In the genomic region with DNA sequence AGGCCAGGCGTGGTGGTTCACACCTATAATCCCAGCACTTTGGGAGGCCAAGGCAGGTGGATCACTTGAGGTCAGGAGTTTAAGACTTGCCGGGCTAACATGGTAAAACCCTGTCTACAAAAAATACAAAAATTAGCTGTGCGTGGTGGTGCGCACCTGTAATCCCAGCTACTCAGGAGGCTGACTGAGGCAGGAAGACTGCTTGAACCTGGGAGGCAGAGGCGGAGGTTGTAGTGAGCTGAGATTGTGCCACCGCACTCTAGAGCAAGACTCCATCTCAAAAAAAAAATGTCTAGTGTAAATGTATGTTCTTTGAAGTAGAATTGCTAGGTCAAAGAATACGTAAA, we compare ENCODE assay signal across 5 cellular contexts. TPM values are rescaled to one million over a fixed set of nuclear protein-coding genes. Genes with fewer than 3 reads are reported as not detected.
DNase-seq lines count a peak whose midpoint lies in the region; ATAC-seq and TF ChIP-seq lines count a peak whose summit lies in the region.
"Not testable (repeated sequence)": the region's sequence is repeated elsewhere in the genome, so short reads cannot be mapped to it uniquely, and the experiment has no call there.

No MANE protein-coding gene starts in this region.

- H3K4me3 Mint-ChIP-seq in activated CD4-positive, alpha-beta T cell treated with anti-CD3 and anti-CD28 coated beads, Interleukin-2, amount 10 ng/mL, durations not matched to agents 24 days and 14 days, result peak overlapping the region; percentile 77
- H3K4me3 Mint-ChIP-seq in activated naive CD4-positive, alpha-beta T cell treated with anti-CD3 and anti-CD28 coated beads for 36 hours, result peak overlapping the region; percentile 34
- peak overlapping the region; percentile 64 for H3K4me3 Mint-ChIP-seq in stimulated activated effector memory CD8-positive, alpha-beta T cell treated with anti-CD3 and anti-CD28 coated beads, Interleukin-12 subunit alpha, Interleukin-12 subunit beta, amount 100 ng/mL, for 72 hours

- not testable (repeated sequence) for H3K9me3 Mint-ChIP-seq in activated CD4-positive, alpha-beta T cell treated with anti-CD3 and anti-CD28 coated beads, Interleukin-2, amount 10 ng/mL, durations not matched to agents 24 days and 14 days; activated naive CD4-positive, alpha-beta T cell treated with anti-CD3 and anti-CD28 coated beads for 36 hours; stimulated activated effector memory CD8-positive, alpha-beta T cell treated with anti-CD3 and anti-CD28 coated beads, Interleukin-12 subunit alpha, Interleukin-12 subunit beta, amount 100 ng/mL, for 72 hours

- H3K27ac Mint-ChIP-seq in activated CD4-positive, alpha-beta T cell treated with anti-CD3 and anti-CD28 coated beads, Interleukin-2, amount 10 ng/mL, durations not matched to agents 24 days and 14 days, result peak overlapping the region; percentile 86
- peak overlapping the region; percentile 72 for H3K27ac Mint-ChIP-seq in activated naive CD4-positive, alpha-beta T cell treated with anti-CD3 and anti-CD28 coated beads for 36 hours
- peak overlapping the region; percentile 41 for H3K27ac Mint-ChIP-seq in stimulated activated effector memory CD8-positive, alpha-beta T cell treated with anti-CD3 and anti-CD28 coated beads, Interleukin-12 subunit alpha, Interleukin-12 subunit beta, amount 100 ng/mL, for 72 hours

- H3K4me1 Mint-ChIP-seq in activated CD4-positive, alpha-beta T cell treated with anti-CD3 and anti-CD28 coated beads, Interleukin-2, amount 10 ng/mL, durations not matched to agents 24 days and 14 days, result peaks cover 29% of the 10 kb centered on the region
- peaks cover 20% of the 10 kb centered on the region for H3K4me1 Mint-ChIP-seq in activated naive CD4-positive, alpha-beta T cell treated with anti-CD3 and anti-CD28 coated beads for 36 hours (ENCODE audit: low read depth)
- H3K4me1 Mint-ChIP-seq in stimulated activated effector memory CD8-positive, alpha-beta T cell treated with anti-CD3 and anti-CD28 coated beads, Interleukin-12 subunit alpha, Interleukin-12 subunit beta, amount 100 ng/mL, for 72 hours, result peaks cover 21% of the 10 kb centered on the region

- peaks cover 0 to 20% (median 4%) of the 10 kb centered on the region in 3 donors for H3K4me1 ChIP-seq in esophagus squamous epithelium

- not testable (repeated sequence) for H3K36me3 Mint-ChIP-seq in activated CD4-positive, alpha-beta T cell treated with anti-CD3 and anti-CD28 coated beads, Interleukin-2, amount 10 ng/mL, durations not matched to agents 24 days and 14 days (ENCODE audit: low read depth); activated naive CD4-positive, alpha-beta T cell treated with anti-CD3 and anti-CD28 coated beads for 36 hours (ENCODE audit: low read depth); stimulated activated effector memory CD8-positive, alpha-beta T cell treated with anti-CD3 and anti-CD28 coated beads, Interleukin-12 subunit alpha, Interleukin-12 subunit beta, amount 100 ng/mL, for 72 hours

- TF ChIP-seq POLR2A in esophagus squamous epithelium (IDR thresholded peaks at IDR 0.05), result not testable (repeated sequence)

- H3K27ac ChIP-seq in KOPT-K1 (ENCODE audit: low read depth, low read length, poor library complexity, severe bottlenecking), result peak overlapping the region; percentile 82
- H3K27ac ChIP-seq in esophagus squamous epithelium, result peak overlapping the region; percentile 20 to 74 (median 43)

- H3K36me3 ChIP-seq in KOPT-K1 (ENCODE audit: insufficient read depth, low read length); esophagus squamous epithelium: not testable (repeated sequence)

- CTCF ChIA-PET in activated naive CD4-positive, alpha-beta T cell treated with anti-CD3 and anti-CD28 coated beads for 36 hours (lab: Charles Lee), result interaction anchor here (0.6 to 2.8 kb wide), 8 partner anchors 19 to 244 kb away, joined by 3 to 29 read pairs (median 10); partner anchors contain the start of genes B3GALT4, RGL2, RPS18 and TAPBP

- 84 to 93% methylated on average over 7 of the region's 7 CpGs for WGBS in esophagus squamous epithelium, 2 donors

- intact Hi-C loops in activated CD4-positive, alpha-beta T cell treated with anti-CD3 and anti-CD28 coated beads, Interleukin-2, amount 10 ng/mL, durations not matched to agents 24 days and 14 days (cut with micrococcal nuclease); esophagus squamous epithelium (cut with DNase I): not testable (repeated sequence)
- intact Hi-C loops in activated naive CD4-positive, alpha-beta T cell treated with anti-CD3 and anti-CD28 coated beads for 36 hours (cut with micrococcal nuclease), result loop anchor here (10.0 kb wide), 1 partner anchor 229 kb away; no protein-coding TSS in a partner anchor

- peak; percentile 35 for ATAC-seq in stimulated activated effector memory CD8-positive, alpha-beta T cell treated with anti-CD3 and anti-CD28 coated beads, Interleukin-12 subunit alpha, Interleukin-12 subunit beta, amount 100 ng/mL, for 72 hours

- not testable (repeated sequence) for DNase-seq in activated CD4-positive, alpha-beta T cell treated with anti-CD3 and anti-CD28 coated beads, Interleukin-2, amount 10 ng/mL, durations not matched to agents 24 days and 14 days; activated naive CD4-positive, alpha-beta T cell treated with anti-CD3 and anti-CD28 coated beads for 36 hours; esophagus squamous epithelium (lab: John Stamatoyannopoulos, UW); stimulated activated effector memory CD8-positive, alpha-beta T cell treated with anti-CD3 and anti-CD28 coated beads, Interleukin-12 subunit alpha, Interleukin-12 subunit beta, amount 100 ng/mL, for 72 hours (ENCODE audit: low spot score in 2 of 2)

- H3K27me3 Mint-ChIP-seq in activated CD4-positive, alpha-beta T cell treated with anti-CD3 and anti-CD28 coated beads, Interleukin-2, amount 10 ng/mL, durations not matched to agents 24 days and 14 days; activated naive CD4-positive, alpha-beta T cell treated with anti-CD3 and anti-CD28 coated beads for 36 hours (ENCODE audit: low read depth): not testable (repeated sequence)

- not testable (repeated sequence) for TF ChIP-seq CTCF in esophagus squamous epithelium (IDR thresholded peaks at IDR 0.05)

- H3K9me3 ChIP-seq in KOPT-K1 (ENCODE audit: insufficient read depth, low read length, poor library complexity, severe bottlenecking); esophagus squamous epithelium: not testable (repeated sequence)

- not testable (repeated sequence) for H3K27me3 ChIP-seq in esophagus squamous epithelium

- not testable (repeated sequence) for H3K4me3 ChIP-seq in esophagus squamous epithelium

RNA-seq across cellular contexts. Expression of gene DAXX, which starts 20.8 kb away (rescaled TPM):
- 64.9 and 71.3 TPM in 2 replicates for total RNA-seq in activated CD4-positive, alpha-beta T cell treated with anti-CD3 and anti-CD28 coated beads, Interleukin-2, amount 10 ng/mL, durations not matched to agents 24 days and 14 days
- total RNA-seq in activated naive CD4-positive, alpha-beta T cell treated with anti-CD3 and anti-CD28 coated beads for 36 hours, result 10 to 100 TPM; 48.1 to 55.1 TPM
- total RNA-seq in esophagus squamous epithelium, result 10 to 100 TPM; 25.1 to 41.6 (median 36.3) TPM

RNA-seq across cellular contexts. Expression of gene ZBTB22, which starts 26.0 kb away (rescaled TPM):
- total RNA-seq in activated CD4-positive, alpha-beta T cell treated with anti-CD3 and anti-CD28 coated beads, Interleukin-2, amount 10 ng/mL, durations not matched to agents 24 days and 14 days, result 11.3 and 14.3 TPM in 2 replicates
- 1 to 10 TPM; 8.8 to 9.0 TPM for total RNA-seq in activated naive CD4-positive, alpha-beta T cell treated with anti-CD3 and anti-CD28 coated beads for 36 hours
- 10 to 100 TPM in 3 of 4 donors, 1 to 10 TPM in 1; 8.5 to 17.5 (median 14.8) TPM for total RNA-seq in esophagus squamous epithelium

RNA-seq across cellular contexts. Expression of gene TAPBP, which starts 29.7 kb away (rescaled TPM):
- total RNA-seq in activated CD4-positive, alpha-beta T cell treated with anti-CD3 and anti-CD28 coated beads, Interleukin-2, amount 10 ng/mL, durations not matched to agents 24 days and 14 days, result 271 and 278 TPM in 2 replicates
- 100 to 1,000 TPM; 184 TPM for total RNA-seq in activated naive CD4-positive, alpha-beta T cell treated with anti-CD3 and anti-CD28 coated beads for 36 hours
- total RNA-seq in esophagus squamous epithelium, result 100 to 1,000 TPM in 1 of 4 donors, 10 to 100 TPM in 3; 68.1 to 101 (median 77.0) TPM

RNA-seq across cellular contexts. Expression of gene RGL2, which starts 44.8 kb away (rescaled TPM):
- total RNA-seq in activated CD4-positive, alpha-beta T cell treated with anti-CD3 and anti-CD28 coated beads, Interleukin-2, amount 10 ng/mL, durations not matched to agents 24 days and 14 days, result 27.3 and 28.4 TPM in 2 replicates
- total RNA-seq in activated naive CD4-positive, alpha-beta T cell treated with anti-CD3 and anti-CD28 coated beads for 36 hours, result 10 to 100 TPM; 23.8 to 27.8 TPM
- total RNA-seq in esophagus squamous epithelium, result 10 to 100 TPM; 54.9 to 78.7 (median 63.2) TPM

RNA-seq across cellular contexts. Expression of gene KIFC1, which starts 48.0 kb away (rescaled TPM):
- total RNA-seq in activated CD4-positive, alpha-beta T cell treated with anti-CD3 and anti-CD28 coated beads, Interleukin-2, amount 10 ng/mL, durations not matched to agents 24 days and 14 days, result 64.9 and 66.5 TPM in 2 replicates
- 100 to 1,000 TPM; 107 TPM for total RNA-seq in activated naive CD4-positive, alpha-beta T cell treated with anti-CD3 and anti-CD28 coated beads for 36 hours
- total RNA-seq in esophagus squamous epithelium, result 10 to 100 TPM in 2 of 4 donors, 1 to 10 TPM in 2; 9.6 to 38.9 (median 11.2) TPM
